1 cellular context compared by ENCODE assay signal in genomic region chr11:105202422-105202821, GRCh38.
TF ChIP-seq lines count a peak whose summit lies in the region.

No MANE protein-coding gene starts in this region.

TF ChIP-seq in HCT116, 20 proteins besides CTCF, POLR2A, EP300 and RAD21:
- TF ChIP-seq ZBTB33 (IDR thresholded peaks at IDR 0.05; ENCODE audit: extremely low read depth, insufficient replicate concordance, low read length) (no peak), EZH2 (IDR thresholded peaks at IDR 0.05) (no peak), ZNF274 (IDR thresholded peaks at IDR 0.05; ENCODE audit: low read depth, low read length) (no peak), POLR2AphosphoS5 (IDR thresholded peaks at IDR 0.05; ENCODE audit: low read depth, low read length) (no peak), JUND (IDR thresholded peaks at IDR 0.05) (no peak), YY1 (IDR thresholded peaks at IDR 0.05; ENCODE audit: extremely low read depth, insufficient replicate concordance, low read depth, low read length) (no peak), REST (IDR thresholded peaks at IDR 0.05; ENCODE audit: low read depth) (no peak)
